8 cellular contexts compared by ENCODE assay signal in the genomic region with DNA sequence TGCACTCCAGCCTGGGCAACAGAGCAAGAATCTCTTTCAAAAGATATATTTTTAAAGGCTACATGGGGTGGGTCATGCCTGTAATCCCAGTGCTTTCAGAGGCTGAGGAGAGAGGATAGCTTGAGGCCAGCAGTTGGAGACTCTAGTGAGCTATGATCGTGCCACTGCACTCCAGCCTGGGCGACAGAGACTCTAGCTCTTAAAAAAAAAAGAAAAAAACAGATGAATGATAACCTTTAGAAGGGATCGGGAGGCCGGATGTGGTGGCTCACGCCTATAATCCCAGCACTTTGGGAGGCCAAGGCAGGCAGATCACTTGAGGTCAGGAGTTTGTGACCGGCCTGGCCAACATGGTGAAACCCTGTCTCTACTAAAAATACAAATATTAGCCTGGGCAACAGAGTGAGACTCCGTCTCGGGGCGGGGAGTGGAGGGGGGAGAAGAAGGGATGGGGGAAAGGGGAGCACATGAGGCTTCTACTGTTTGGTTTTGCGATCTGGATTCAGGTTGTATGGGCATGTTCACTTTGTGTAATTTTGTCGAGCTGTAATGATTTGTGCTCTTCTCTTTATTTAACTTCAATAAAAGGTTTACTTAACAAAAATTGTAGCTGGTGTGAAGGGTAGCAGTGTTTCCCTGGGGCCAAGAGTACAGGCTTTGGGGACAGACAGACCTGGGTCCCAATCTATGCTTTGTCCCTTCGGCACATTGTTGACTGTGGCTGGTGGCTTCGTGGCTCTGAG. TPM values are rescaled to one million over a fixed set of nuclear protein-coding genes. Genes with fewer than 3 reads are reported as not detected.
DNase-seq lines count a peak whose midpoint lies in the region; ATAC-seq and TF ChIP-seq lines count a peak whose summit lies in the region.

No MANE protein-coding gene starts in this region.

- no peaks in the 10 kb centered on the region for H3K27me3 ChIP-seq in MG63
- no peaks in the 10 kb centered on the region for H3K27me3 ChIP-seq in naive thymus-derived CD4-positive, alpha-beta T cell (ENCODE audit: control insufficient read depth in 2 of 2, insufficient read depth in 2 of 2, low read length in 2 of 2)

- H3K4me1 ChIP-seq in naive thymus-derived CD4-positive, alpha-beta T cell (ENCODE audit: control insufficient read depth in 2 of 2, insufficient read depth in 2 of 2, low read length in 2 of 2): peaks cover 27 to 32% of the 10 kb centered on the region in 2 donors

- H3K27ac ChIP-seq in naive thymus-derived CD4-positive, alpha-beta T cell (ENCODE audit: low read depth, low read length): peak overlapping the region; percentile 95

- no peaks in the 10 kb centered on the region for H3K9me3 ChIP-seq in MG63
- no peaks in the 10 kb centered on the region for H3K9me3 ChIP-seq in naive thymus-derived CD4-positive, alpha-beta T cell (ENCODE audit: control insufficient read depth in 2 of 3, low read length in 3 of 3)

- H3K9me3 Mint-ChIP-seq in central memory CD8-positive, alpha-beta T cell: no peaks in the 10 kb centered on the region
- H3K9me3 Mint-ChIP-seq in naive thymus-derived CD4-positive, alpha-beta T cell: peaks cover 0 to 3% (median 0%) of the 10 kb centered on the region in 11 donors

- CTCF ChIA-PET in naive thymus-derived CD4-positive, alpha-beta T cell (lab: Charles Lee): interaction anchor here (0.6 to 4.5 kb wide), 38 partner anchors 8 to 847 kb away, joined by 3 to 54 read pairs (median 7); a partner anchor contains a TSS

- DNase-seq in AG09309 (ENCODE audit: low read depth) (no peak), MG63 (no peak), activated gamma-delta T cell (lab: John Stamatoyannopoulos, UW) (no peak)
- DNase-seq in central memory CD8-positive, alpha-beta T cell (ENCODE audit: low spot score in 2 of 2): no peak
- peak in 1 of 9 donors; percentile 19 for DNase-seq in naive thymus-derived CD4-positive, alpha-beta T cell

- peak overlapping the region; percentile 88 for H3K4me3 ChIP-seq in AG09309 (ENCODE audit: control insufficient read depth, low read depth, low read length)
- H3K4me3 ChIP-seq in MG63: peak overlapping the region; percentile 89
- H3K4me3 ChIP-seq in naive thymus-derived CD4-positive, alpha-beta T cell (ENCODE audit: low read length): peak overlapping the region; percentile 88

- H3K36me3 Mint-ChIP-seq in central memory CD8-positive, alpha-beta T cell (ENCODE audit: insufficient read depth): peaks cover 32% of the 10 kb centered on the region
- H3K36me3 Mint-ChIP-seq in naive thymus-derived CD4-positive, alpha-beta T cell: peaks cover 0 to 39% (median 15%) of the 10 kb centered on the region in 5 donors

- intact Hi-C loops in naive thymus-derived CD4-positive, alpha-beta T cell (cut with micrococcal nuclease): loop anchor here (1.0 to 10.0 kb wide), 15 partner anchors 10 to 745 kb away; a partner anchor contains a TSS

- H3K36me3 ChIP-seq in MG63: peaks cover 32% of the 10 kb centered on the region
- peaks cover 0 to 29% (median 5%) of the 10 kb centered on the region in 3 experiments for H3K36me3 ChIP-seq in naive thymus-derived CD4-positive, alpha-beta T cell (ENCODE audit: control insufficient read depth in 2 of 3, insufficient read depth in 3 of 3, low read length in 3 of 3)

- no peak for ATAC-seq in central memory CD8-positive, alpha-beta T cell (replicated peaks; ENCODE audit: extremely low read depth, poor library complexity, severe bottlenecking)
- ATAC-seq in naive thymus-derived CD4-positive, alpha-beta T cell: no peak
- ATAC-seq in HG03354 (IDR thresholded peaks at IDR 0.05; ENCODE audit: poor library complexity, severe bottlenecking, unreplicated experiment) (no peak), GM18498 (IDR thresholded peaks at IDR 0.05; ENCODE audit: unreplicated experiment) (no peak), HG02759 (IDR thresholded peaks at IDR 0.05; ENCODE audit: unreplicated experiment) (no peak)

- H3K4me3 Mint-ChIP-seq in central memory CD8-positive, alpha-beta T cell: peak overlapping the region; percentile 97
- H3K4me3 Mint-ChIP-seq in naive thymus-derived CD4-positive, alpha-beta T cell: peak overlapping the region; percentile 92 to 100 (median 94)

- peak overlapping the region; percentile 98 for H3K27ac Mint-ChIP-seq in central memory CD8-positive, alpha-beta T cell (ENCODE audit: low read depth)
- H3K27ac Mint-ChIP-seq in naive thymus-derived CD4-positive, alpha-beta T cell: peak overlapping the region; percentile 95 to 99 (median 97)

- TF ChIP-seq CTCF in AG09309 (IDR thresholded peaks at IDR 0.05; ENCODE audit: control insufficient read depth, insufficient read depth, low read depth, low read length, missing control alignments): no peak

- POLR2A ChIA-PET in naive thymus-derived CD4-positive, alpha-beta T cell (lab: Charles Lee): interaction anchor here (0.6 to 3.8 kb wide), 26 partner anchors 9 to 221 kb away, joined by 3 to 91 read pairs (median 7); a partner anchor contains a TSS

- H3K4me1 Mint-ChIP-seq in central memory CD8-positive, alpha-beta T cell: peaks cover 38% of the 10 kb centered on the region
- H3K4me1 Mint-ChIP-seq in naive thymus-derived CD4-positive, alpha-beta T cell: peaks cover 39 to 61% (median 51%) of the 10 kb centered on the region in 7 donors

- no peaks in the 10 kb centered on the region for H3K27me3 Mint-ChIP-seq in central memory CD8-positive, alpha-beta T cell
- H3K27me3 Mint-ChIP-seq in naive thymus-derived CD4-positive, alpha-beta T cell: no peaks in the 10 kb centered on the region

RNA-seq across cellular contexts. Expression of a gene that starts 1.1 kb away (rescaled TPM):
- 312 and 327 TPM in 2 replicates for total RNA-seq in MG63 (2014; rRNA removed; shearing (Covaris generic); ENCODE audit: low replicate concordance)
- 100 to 1,000 TPM in 1 of 5 experiments, 10 to 100 TPM in 4; 48.7 to 146 (median 69.1) TPM for total RNA-seq in naive thymus-derived CD4-positive, alpha-beta T cell
- 10 to 100 TPM; 73.5 to 91.1 TPM for polyA plus RNA-seq in naive thymus-derived CD4-positive, alpha-beta T cell

RNA-seq across cellular contexts. Expression of a gene that starts 27.0 kb away (rescaled TPM):
- 2.2 and 5.7 TPM in 2 replicates for total RNA-seq in MG63 (2014; rRNA removed; shearing (Covaris generic); ENCODE audit: low replicate concordance)
- 10 to 100 TPM in 2 of 5 experiments, 1 to 10 TPM in 3; 4.7 to 24.8 (median 7.5) TPM for total RNA-seq in naive thymus-derived CD4-positive, alpha-beta T cell
- 1 to 10 TPM; 7.0 to 7.6 TPM for polyA plus RNA-seq in naive thymus-derived CD4-positive, alpha-beta T cell

RNA-seq across cellular contexts. Expression of a gene that starts 35.4 kb away (rescaled TPM):
- total RNA-seq in MG63 (2014; rRNA removed; shearing (Covaris generic); ENCODE audit: low replicate concordance): 1.4 TPM in 1 of 2 replicates, not detected in the other
- 100 to 1,000 TPM in 2 of 5 experiments, 10 to 100 TPM in 3; 14.9 to 118 (median 28.1) TPM for total RNA-seq in naive thymus-derived CD4-positive, alpha-beta T cell
- polyA plus RNA-seq in naive thymus-derived CD4-positive, alpha-beta T cell: 1 to 10 TPM in 1 of 2 donors, under 1 TPM in 1; 0.57 to 1.6 TPM
